9 cellular contexts compared by ENCODE assay signal in the genomic region with DNA sequence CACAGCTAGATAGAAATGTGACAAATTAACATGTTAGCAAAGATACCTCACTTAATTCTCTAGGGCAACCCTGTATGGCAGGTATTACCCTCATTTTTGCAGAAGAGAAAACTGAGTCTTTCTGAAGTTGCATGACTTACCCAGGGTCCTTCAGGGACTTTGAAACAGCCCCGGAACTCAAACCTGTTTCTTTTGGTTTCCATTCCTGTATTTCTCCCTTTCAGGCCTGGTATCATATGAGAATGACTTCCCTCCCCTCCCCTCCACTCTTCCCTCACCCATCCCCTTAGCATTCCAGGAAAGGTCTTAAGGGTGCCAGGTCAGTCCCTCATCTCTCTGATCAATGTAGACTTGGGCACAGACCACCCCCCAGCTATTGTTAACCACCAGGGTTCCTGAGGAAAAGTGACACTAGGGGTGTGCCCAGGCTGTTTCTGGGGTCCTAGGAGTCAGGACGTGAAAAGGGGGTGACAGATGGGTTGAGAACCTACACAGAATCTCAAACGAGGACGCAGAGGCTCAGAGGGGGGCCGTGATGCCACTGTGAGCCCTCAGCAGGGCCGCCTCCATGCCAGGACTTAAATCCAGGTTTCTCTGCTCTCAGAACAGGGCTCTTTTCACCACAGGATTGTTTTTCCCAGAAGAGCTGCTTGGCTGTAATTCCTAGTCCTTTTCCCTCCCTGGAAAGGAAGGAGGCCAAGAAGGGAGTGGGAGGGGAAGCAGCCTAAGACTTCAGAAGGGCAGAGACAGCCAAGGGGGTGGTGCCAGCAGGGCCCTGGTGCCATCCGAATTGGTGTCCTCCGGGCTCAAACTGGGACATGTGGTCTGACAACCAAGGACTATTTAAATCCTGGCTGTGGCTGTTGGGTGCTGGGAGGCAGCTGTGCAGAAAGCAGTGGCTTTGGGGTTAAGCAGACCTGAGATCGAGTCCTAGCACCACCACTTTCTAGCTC. TPM values are rescaled to one million over a fixed set of nuclear protein-coding genes. Genes with fewer than 3 reads are reported as not detected.
A peak's percentile ranks its signal among the peaks of the same experiment; 100 is the strongest.
DNase-seq lines count a peak whose midpoint lies in the region; ATAC-seq lines count a peak whose summit lies in the region.
"Had no signal": no experiment of that assay in that cellular context is flagged by ENCODE, and none has a peak within 500 bp of the region (broad histone marks: within the 10 kb centered on the region; RNA-seq: fewer than 3 reads in every experiment).

No MANE protein-coding gene starts in this region.

- peaks cover 32 to 52% (median 47%) of the 10 kb centered on the region in 10 experiments for H3K4me1 ChIP-seq in BLaER1 treated with 17β-estradiol and CSF1 and Interleukin-3, amounts not matched to agents 10 nM and 100 nM
- peaks cover 8% of the 10 kb centered on the region for H3K4me1 ChIP-seq in NT2/D1 (ENCODE audit: insufficient read depth, insufficient read length)
- peaks cover 8 to 19% of the 10 kb centered on the region in 2 donors for H3K4me1 ChIP-seq in neuronal stem cell (ENCODE audit: control insufficient read depth in 2 of 2, insufficient read depth in 1 of 2, low read depth in 1 of 2, low read length in 2 of 2)

- H3K9ac ChIP-seq in BLaER1 treated with 17β-estradiol and CSF1 and Interleukin-3, amounts not matched to agents 10 nM and 100 nM, result peak overlapping the region; percentile 22 to 62 (median 50); a peak in 20 of 22 replicates
- H3K9ac ChIP-seq in NT2/D1 (ENCODE audit: insufficient read length, low read depth), result peak overlapping the region; percentile 56
- H3K9ac ChIP-seq in neuronal stem cell (ENCODE audit: low read depth, low read length, poor library complexity), result no peak overlapping the region

- H2AK5ac ChIP-seq in neuronal stem cell (ENCODE audit: low read depth, low read length), result no peak overlapping the region

- no peak overlapping the region for H3K14ac ChIP-seq in neuronal stem cell (ENCODE audit: low read length)

- H2AFZ ChIP-seq in neuronal stem cell (ENCODE audit: low read length), result peak overlapping the region; percentile 71

- peak overlapping the region; percentile 35 to 99 (median 73); a peak in 20 of 22 replicates for H3K27ac ChIP-seq in BLaER1 treated with 17β-estradiol and CSF1 and Interleukin-3, amounts not matched to agents 10 nM and 100 nM
- H3K27ac ChIP-seq in epithelial cell of prostate, result peak overlapping the region; percentile 18
- no peak overlapping the region for H3K27ac ChIP-seq in neuronal stem cell (replicated peaks; ENCODE audit: low read length)

- H3K36me3 ChIP-seq in BLaER1 treated with 17β-estradiol and CSF1 and Interleukin-3, amounts not matched to agents 10 nM and 100 nM, result no peaks in the 10 kb centered on the region
- H3K36me3 ChIP-seq in NT2/D1 (ENCODE audit: insufficient read depth, insufficient read length, low read length), result no peaks in the 10 kb centered on the region
- no peaks in the 10 kb centered on the region for H3K36me3 ChIP-seq in neuronal stem cell (replicated peaks in 1 of 2; ENCODE audit: control insufficient read depth in 2 of 2, insufficient read depth in 2 of 2, low read length in 2 of 2)

- no peak overlapping the region for H4K91ac ChIP-seq in neuronal stem cell (ENCODE audit: low read depth, low read length, poor library complexity)

- no peak overlapping the region for H2BK12ac ChIP-seq in neuronal stem cell (ENCODE audit: low read length)

- H3K79me1 ChIP-seq in neuronal stem cell (ENCODE audit: low read depth, low read length), result peaks cover 3% of the 10 kb centered on the region

- peak overlapping the region; percentile 67 for H3K18ac ChIP-seq in neuronal stem cell (ENCODE audit: low read length)

- no peak overlapping the region for H3K23ac ChIP-seq in neuronal stem cell (ENCODE audit: low read depth, low read length, poor library complexity)

- peak overlapping the region; percentile 42 for H2BK15ac ChIP-seq in neuronal stem cell (ENCODE audit: low read length)

- H4K20me1 ChIP-seq in BLaER1 treated with 17β-estradiol and CSF1 and Interleukin-3, amounts not matched to agents 10 nM and 100 nM, result peaks cover 0 to 14% (median 0%) of the 10 kb centered on the region in 11 experiments; a peak in 6 of 22 replicates

- H3K27me3 ChIP-seq in BLaER1 treated with 17β-estradiol and CSF1 and Interleukin-3, amounts not matched to agents 10 nM and 100 nM, result no peaks in the 10 kb centered on the region
- H3K27me3 ChIP-seq in NT2/D1 (ENCODE audit: insufficient read depth, insufficient read length) (no peaks in the 10 kb centered on the region), neuronal stem cell (ENCODE audit: control insufficient read depth in 3 of 3, insufficient read depth in 3 of 3, low read depth in 1 of 3, low read length in 3 of 3) (no peaks in the 10 kb centered on the region)

- H3K9me3 ChIP-seq in BLaER1 treated with 17β-estradiol and CSF1 and Interleukin-3, amounts not matched to agents 10 nM and 100 nM (replicated peaks in 1 of 11), result no peaks in the 10 kb centered on the region
- H3K9me3 ChIP-seq in NT2/D1 (ENCODE audit: insufficient read depth, low read length), result no peaks in the 10 kb centered on the region
- H3K9me3 ChIP-seq in neuronal stem cell (replicated peaks in 1 of 2; ENCODE audit: control insufficient read depth in 2 of 2, insufficient read depth in 1 of 2, low read depth in 1 of 2, low read length in 2 of 2), result no peaks in the 10 kb centered on the region

- H2BK120ac ChIP-seq in neuronal stem cell (ENCODE audit: low read depth, low read length), result no peak overlapping the region

- ATAC-seq in GM18498 (IDR thresholded peaks at IDR 0.05; ENCODE audit: unreplicated experiment), result no peak
- ATAC-seq in GM21447 (IDR thresholded peaks at IDR 0.05; ENCODE audit: unreplicated experiment), result no peak

- peak overlapping the region; percentile 48 to 88 (median 76) for H3K4me2 ChIP-seq in BLaER1 treated with 17β-estradiol and CSF1 and Interleukin-3, amounts not matched to agents 10 nM and 100 nM
- H3K4me2 ChIP-seq in neuronal stem cell (ENCODE audit: insufficient read depth, low read length, poor library complexity, severe bottlenecking), result no peak overlapping the region

- WGBS in neuronal stem cell (ENCODE audit: extremely low coverage in 2 of 2, insufficient read length in 2 of 2, insufficient replicate concordance in 1 of 2), 2 donors, result no CpG with 5 or more reads among the region's 9 CpGs

- no peak overlapping the region for H3K4ac ChIP-seq in neuronal stem cell (ENCODE audit: low read length)

- no peak overlapping the region for H2BK5ac ChIP-seq in neuronal stem cell (ENCODE audit: low read length)

- no peak for DNase-seq in NT2/D1 (ENCODE audit: low read depth, low spot score)
- no peak for DNase-seq in epithelial cell of prostate (ENCODE audit: low read depth, low spot score)
- DNase-seq in neuronal stem cell (ENCODE audit: low spot score), result no peak
- DNase-seq in NCI-H526 (lab: John Stamatoyannopoulos, UW), result no peak
- no peak for DNase-seq in amniotic stem cell (lab: John Stamatoyannopoulos, UW)
- DNase-seq: NCI-H2081 had no signal

- H3K4me3 ChIP-seq in BLaER1 treated with 17β-estradiol and CSF1 and Interleukin-3, amounts not matched to agents 10 nM and 100 nM, result no peak overlapping the region
- H3K4me3 ChIP-seq in NT2/D1 (ENCODE audit: insufficient read length, low read depth) (no peak overlapping the region), neuronal stem cell (ENCODE audit: low read length in 2 of 2) (no peak overlapping the region)

- no peak overlapping the region for H4K8ac ChIP-seq in neuronal stem cell (ENCODE audit: low read depth, low read length)

RNA-seq across cellular contexts. Expression of a gene that starts 2.1 kb away (rescaled TPM):
- polyA plus RNA-seq in neuronal stem cell (2013, experiment 1 of 2), result 44.1 TPM
- polyA plus RNA-seq in neuronal stem cell (2013, experiment 2 of 2), result 45.8 TPM
